18 cellular contexts compared by ENCODE assay signal in the genomic region with DNA sequence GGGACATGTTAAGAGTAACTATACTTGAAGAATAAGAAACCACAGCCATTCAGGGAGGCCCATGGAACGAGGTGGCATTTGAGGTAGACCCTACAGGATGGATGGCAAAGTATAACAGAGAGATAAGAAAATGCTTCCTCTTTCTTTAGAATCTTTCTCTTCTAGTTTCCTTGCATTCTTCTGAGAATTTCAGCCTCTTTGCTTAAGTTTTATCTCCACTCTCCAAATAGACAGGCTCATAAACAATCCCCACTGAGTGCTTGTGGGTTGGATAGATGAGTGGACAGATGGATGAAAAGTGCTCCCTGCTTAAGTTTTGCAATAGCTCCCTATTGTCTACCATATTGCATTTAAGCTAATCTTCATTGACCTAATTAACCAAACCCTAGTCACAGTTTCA.
"Had no signal": no experiment of that assay in that cellular context is flagged by ENCODE, and none has a peak within 500 bp of the region (broad histone marks: within the 10 kb centered on the region; RNA-seq: fewer than 3 reads in every experiment).

No MANE protein-coding gene starts in this region.

- H2AFZ ChIP-seq: neural progenitor cell had no signal

- H3K4me3 ChIP-seq: ascending aorta, gastroesophageal sphincter, heart right ventricle, mucosa of descending colon, neural progenitor cell, tibial artery had no signal

- H3K9ac ChIP-seq: neural progenitor cell had no signal

- H3K4me2 ChIP-seq: neural progenitor cell had no signal

- H3K9me3 ChIP-seq: mucosa of descending colon had no signal

- ATAC-seq: activated CD4-positive, CD25-positive, alpha-beta regulatory T cell treated with anti-CD3 and anti-CD28 coated beads, Interleukin-2, amount 50 U/mL, for 24 hours; activated T-cell treated with anti-CD3 and anti-CD28 coated beads, Interleukin-2, amount 50 U/mL, for 4 hours; esophagus mucosa; gastroesophageal sphincter; heart right ventricle; left cardiac atrium; mucosa of descending colon had no signal

- DNase-seq: activated CD4-positive, alpha-beta T cell treated with anti-CD3 and anti-CD28 coated beads, Interleukin-2, amount 10 ng/mL, durations not matched to agents 7 days and 5 days; activated CD8-positive, alpha-beta memory T cell treated with anti-CD3 and anti-CD28 coated beads, Interleukin-2, amount 50 U/mL, for 4 hours; activated naive CD4-positive, alpha-beta T cell treated with anti-CD3 and anti-CD28 coated beads for 36 hours; activated T-cell treated with anti-CD3 and anti-CD28 coated beads, Interleukin-2, amount 50 U/mL, for 4 hours; cerebellar nuclear complex; effector CD4-positive, alpha-beta T cell; heart right ventricle; left cardiac atrium; mucosa of descending colon; naive B cell; stimulated activated CD8-positive, alpha-beta memory T cell treated with anti-CD3 and anti-CD28 coated beads, Interleukin-4, amount 100 ng/mL, for 48 hours; stimulated activated naive CD4-positive, alpha-beta T cell treated with Interleukin-2 at 50 U/mL for 16 hours; tibial artery had no signal

- H3K27me3 ChIP-seq: ascending aorta, gastroesophageal sphincter, heart right ventricle, neural progenitor cell, tibial artery had no signal

- H3K27ac ChIP-seq: ascending aorta, gastroesophageal sphincter, heart right ventricle, neural progenitor cell, tibial artery had no signal

- H3K4me1 ChIP-seq: ascending aorta, gastroesophageal sphincter, heart right ventricle had no signal

- H3K36me3 ChIP-seq: ascending aorta, gastroesophageal sphincter, heart right ventricle, neural progenitor cell, tibial artery had no signal
